In genomic region chr3:24519368-24520100, GRCh38 we compare ENCODE assay signal across 10 cellular contexts. TPM values are rescaled to one million over a fixed set of nuclear protein-coding genes. Genes with fewer than 3 reads are reported as not detected.
DNase-seq lines count a peak whose midpoint lies in the region; ATAC-seq and TF ChIP-seq lines count a peak whose summit lies in the region.
"Had no signal": no experiment of that assay in that cellular context is flagged by ENCODE, and none has a peak within 500 bp of the region (broad histone marks: within the 10 kb centered on the region; RNA-seq: fewer than 3 reads in every experiment).

No MANE protein-coding gene starts in this region.

- H3K4me2 ChIP-seq in parathyroid adenoma (ENCODE audit: low read length), result peak overlapping the region; percentile 6

- H3K4me1 ChIP-seq in SJSA1 (replicated peaks) (peaks cover 22% of the 10 kb centered on the region), parathyroid adenoma (peaks cover 3% of the 10 kb centered on the region)

- no peak overlapping the region for H3K27ac ChIP-seq in SJSA1
- H3K27ac ChIP-seq in parathyroid adenoma, result no peak overlapping the region

- H3K36me3 ChIP-seq in SJSA1 (no peaks in the 10 kb centered on the region), parathyroid adenoma (ENCODE audit: control insufficient read depth, insufficient read depth, low read length) (no peaks in the 10 kb centered on the region)

- H3K36me3 Mint-ChIP-seq in activated naive CD4-positive, alpha-beta T cell treated with anti-CD3 and anti-CD28 coated beads for 36 hours (ENCODE audit: low read depth), result no peaks in the 10 kb centered on the region

- no peak for TF ChIP-seq CTCF in parathyroid adenoma (IDR thresholded peaks at IDR 0.05)

- H3K9me3 Mint-ChIP-seq in activated naive CD4-positive, alpha-beta T cell treated with anti-CD3 and anti-CD28 coated beads for 36 hours, result no peaks in the 10 kb centered on the region
- H3K9me3 Mint-ChIP-seq: activated CD8-positive, alpha-beta T cell treated with anti-CD3 and anti-CD28 coated beads for 36 hours had no signal

- H3K4me3 ChIP-seq in SJSA1 (no peak overlapping the region), parathyroid adenoma (ENCODE audit: low read depth, low read length) (no peak overlapping the region)

- no peak overlapping the region for H3K9ac ChIP-seq in parathyroid adenoma

- H3K27me3 Mint-ChIP-seq in activated naive CD4-positive, alpha-beta T cell treated with anti-CD3 and anti-CD28 coated beads for 36 hours (ENCODE audit: low read depth), result peaks cover 45% of the 10 kb centered on the region

- H3K9me3 ChIP-seq in SJSA1 (replicated peaks), result no peaks in the 10 kb centered on the region
- H3K9me3 ChIP-seq in parathyroid adenoma (ENCODE audit: control insufficient read depth, low read length), result no peaks in the 10 kb centered on the region

- H3K4me3 Mint-ChIP-seq in activated naive CD4-positive, alpha-beta T cell treated with anti-CD3 and anti-CD28 coated beads for 36 hours, result no peak overlapping the region
- H3K4me3 Mint-ChIP-seq: activated CD8-positive, alpha-beta T cell treated with anti-CD3 and anti-CD28 coated beads for 36 hours had no signal

- CTCF ChIA-PET in activated naive CD4-positive, alpha-beta T cell treated with anti-CD3 and anti-CD28 coated beads for 36 hours (lab: Charles Lee), result no interaction called here

- intact Hi-C loops in activated naive CD4-positive, alpha-beta T cell treated with anti-CD3 and anti-CD28 coated beads for 36 hours (cut with micrococcal nuclease), result no loop called here

- H2AFZ ChIP-seq in parathyroid adenoma, result peak overlapping the region; percentile 63

- H3K4me1 Mint-ChIP-seq in activated naive CD4-positive, alpha-beta T cell treated with anti-CD3 and anti-CD28 coated beads for 36 hours (ENCODE audit: low read depth), result peaks cover 5% of the 10 kb centered on the region

- ATAC-seq in GM18868 (IDR thresholded peaks at IDR 0.05; ENCODE audit: unreplicated experiment), result peak; percentile 82
- ATAC-seq in HG02610 (IDR thresholded peaks at IDR 0.05; ENCODE audit: unreplicated experiment), result peak; percentile 55
- no peak for ATAC-seq in GM18861 (IDR thresholded peaks at IDR 0.05; ENCODE audit: unreplicated experiment)
- ATAC-seq: activated CD8-positive, alpha-beta T cell treated with anti-CD3 and anti-CD28 coated beads for 36 hours had no signal

- H3K79me2 ChIP-seq in parathyroid adenoma, result no peaks in the 10 kb centered on the region

- peak; percentile 19 to 50 for DNase-seq in SJSA1 (ENCODE audit: low read depth in 1 of 2, low spot score in 2 of 2)
- no peak for DNase-seq in NCI-H82 treated with DMSO at 0.1 percent for 48 hours (lab: John Stamatoyannopoulos, UW; ENCODE audit: unreplicated experiment)
- DNase-seq in activated naive CD4-positive, alpha-beta T cell treated with anti-CD3 and anti-CD28 coated beads for 36 hours, result no peak
- DNase-seq in A172 (ENCODE audit: low spot score), result no peak
- DNase-seq: activated CD8-positive, alpha-beta T cell treated with anti-CD3 and anti-CD28 coated beads for 36 hours; NCI-H2107 had no signal

- H3K27me3 ChIP-seq in SJSA1 (replicated peaks) (no peaks in the 10 kb centered on the region), parathyroid adenoma (ENCODE audit: control insufficient read depth, insufficient read depth, low read length) (no peaks in the 10 kb centered on the region)

- no peak overlapping the region for H3K27ac Mint-ChIP-seq in activated naive CD4-positive, alpha-beta T cell treated with anti-CD3 and anti-CD28 coated beads for 36 hours
- H3K27ac Mint-ChIP-seq: activated CD8-positive, alpha-beta T cell treated with anti-CD3 and anti-CD28 coated beads for 36 hours had no signal

RNA-seq across cellular contexts. Expression of gene THRB, which starts 24.9 kb away (rescaled TPM):
- total RNA-seq in SJSA1 (2014; rRNA removed; shearing (Covaris generic)), result 1.5 and 3.2 TPM in 2 replicates
- not detected for total RNA-seq in activated naive CD4-positive, alpha-beta T cell treated with anti-CD3 and anti-CD28 coated beads for 36 hours
- total RNA-seq in A172 (2014; rRNA removed; shearing (Covaris generic)), result not detected in 2 replicates
- total RNA-seq: activated CD8-positive, alpha-beta T cell treated with anti-CD3 and anti-CD28 coated beads for 36 hours had no signal

Comparison
In these comparisons a context has a peak if more than half of its experiments do, and no peak if none do; other contexts are left out.
1. DNase-seq: peak in SJSA1 (2 of 2); none in NCI-H82 treated with DMSO at 0.1 percent for 48 hours (single experiment), activated naive CD4-positive, alpha-beta T cell treated with anti-CD3 and anti-CD28 coated beads for 36 hours (single experiment) and A172 (single experiment).